1 cellular context compared by ENCODE assay signal in the genomic region with DNA sequence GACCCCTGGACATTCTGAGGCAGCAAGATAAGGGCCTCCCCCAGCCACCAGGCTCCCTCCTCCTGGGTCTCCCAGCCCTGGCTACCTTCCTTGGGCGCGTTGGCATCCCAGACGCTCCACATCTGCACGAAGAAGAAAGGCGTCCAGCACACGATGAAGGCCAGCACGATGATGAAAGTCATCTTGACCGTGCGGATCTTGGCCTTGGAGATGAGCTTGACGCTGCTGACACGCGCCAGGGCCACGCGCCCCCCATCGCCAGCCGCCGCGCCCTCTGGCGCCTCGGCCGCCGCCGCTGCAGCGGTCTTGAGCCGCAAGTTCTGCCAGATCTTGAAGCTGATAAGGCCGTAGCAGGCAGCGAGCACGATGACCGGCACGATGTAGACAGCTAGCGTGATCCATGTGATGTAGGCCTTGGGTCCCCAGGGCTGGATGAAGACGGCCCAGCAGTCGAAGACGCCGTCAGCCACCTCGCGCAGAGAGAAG.
TF ChIP-seq lines count a peak whose summit lies in the region.

No MANE protein-coding gene starts in this region.

TF ChIP-seq in GM23338, 12 proteins besides CTCF, POLR2A, EP300 and RAD21 (continued from another document):
- TF ChIP-seq, protein P1, sequence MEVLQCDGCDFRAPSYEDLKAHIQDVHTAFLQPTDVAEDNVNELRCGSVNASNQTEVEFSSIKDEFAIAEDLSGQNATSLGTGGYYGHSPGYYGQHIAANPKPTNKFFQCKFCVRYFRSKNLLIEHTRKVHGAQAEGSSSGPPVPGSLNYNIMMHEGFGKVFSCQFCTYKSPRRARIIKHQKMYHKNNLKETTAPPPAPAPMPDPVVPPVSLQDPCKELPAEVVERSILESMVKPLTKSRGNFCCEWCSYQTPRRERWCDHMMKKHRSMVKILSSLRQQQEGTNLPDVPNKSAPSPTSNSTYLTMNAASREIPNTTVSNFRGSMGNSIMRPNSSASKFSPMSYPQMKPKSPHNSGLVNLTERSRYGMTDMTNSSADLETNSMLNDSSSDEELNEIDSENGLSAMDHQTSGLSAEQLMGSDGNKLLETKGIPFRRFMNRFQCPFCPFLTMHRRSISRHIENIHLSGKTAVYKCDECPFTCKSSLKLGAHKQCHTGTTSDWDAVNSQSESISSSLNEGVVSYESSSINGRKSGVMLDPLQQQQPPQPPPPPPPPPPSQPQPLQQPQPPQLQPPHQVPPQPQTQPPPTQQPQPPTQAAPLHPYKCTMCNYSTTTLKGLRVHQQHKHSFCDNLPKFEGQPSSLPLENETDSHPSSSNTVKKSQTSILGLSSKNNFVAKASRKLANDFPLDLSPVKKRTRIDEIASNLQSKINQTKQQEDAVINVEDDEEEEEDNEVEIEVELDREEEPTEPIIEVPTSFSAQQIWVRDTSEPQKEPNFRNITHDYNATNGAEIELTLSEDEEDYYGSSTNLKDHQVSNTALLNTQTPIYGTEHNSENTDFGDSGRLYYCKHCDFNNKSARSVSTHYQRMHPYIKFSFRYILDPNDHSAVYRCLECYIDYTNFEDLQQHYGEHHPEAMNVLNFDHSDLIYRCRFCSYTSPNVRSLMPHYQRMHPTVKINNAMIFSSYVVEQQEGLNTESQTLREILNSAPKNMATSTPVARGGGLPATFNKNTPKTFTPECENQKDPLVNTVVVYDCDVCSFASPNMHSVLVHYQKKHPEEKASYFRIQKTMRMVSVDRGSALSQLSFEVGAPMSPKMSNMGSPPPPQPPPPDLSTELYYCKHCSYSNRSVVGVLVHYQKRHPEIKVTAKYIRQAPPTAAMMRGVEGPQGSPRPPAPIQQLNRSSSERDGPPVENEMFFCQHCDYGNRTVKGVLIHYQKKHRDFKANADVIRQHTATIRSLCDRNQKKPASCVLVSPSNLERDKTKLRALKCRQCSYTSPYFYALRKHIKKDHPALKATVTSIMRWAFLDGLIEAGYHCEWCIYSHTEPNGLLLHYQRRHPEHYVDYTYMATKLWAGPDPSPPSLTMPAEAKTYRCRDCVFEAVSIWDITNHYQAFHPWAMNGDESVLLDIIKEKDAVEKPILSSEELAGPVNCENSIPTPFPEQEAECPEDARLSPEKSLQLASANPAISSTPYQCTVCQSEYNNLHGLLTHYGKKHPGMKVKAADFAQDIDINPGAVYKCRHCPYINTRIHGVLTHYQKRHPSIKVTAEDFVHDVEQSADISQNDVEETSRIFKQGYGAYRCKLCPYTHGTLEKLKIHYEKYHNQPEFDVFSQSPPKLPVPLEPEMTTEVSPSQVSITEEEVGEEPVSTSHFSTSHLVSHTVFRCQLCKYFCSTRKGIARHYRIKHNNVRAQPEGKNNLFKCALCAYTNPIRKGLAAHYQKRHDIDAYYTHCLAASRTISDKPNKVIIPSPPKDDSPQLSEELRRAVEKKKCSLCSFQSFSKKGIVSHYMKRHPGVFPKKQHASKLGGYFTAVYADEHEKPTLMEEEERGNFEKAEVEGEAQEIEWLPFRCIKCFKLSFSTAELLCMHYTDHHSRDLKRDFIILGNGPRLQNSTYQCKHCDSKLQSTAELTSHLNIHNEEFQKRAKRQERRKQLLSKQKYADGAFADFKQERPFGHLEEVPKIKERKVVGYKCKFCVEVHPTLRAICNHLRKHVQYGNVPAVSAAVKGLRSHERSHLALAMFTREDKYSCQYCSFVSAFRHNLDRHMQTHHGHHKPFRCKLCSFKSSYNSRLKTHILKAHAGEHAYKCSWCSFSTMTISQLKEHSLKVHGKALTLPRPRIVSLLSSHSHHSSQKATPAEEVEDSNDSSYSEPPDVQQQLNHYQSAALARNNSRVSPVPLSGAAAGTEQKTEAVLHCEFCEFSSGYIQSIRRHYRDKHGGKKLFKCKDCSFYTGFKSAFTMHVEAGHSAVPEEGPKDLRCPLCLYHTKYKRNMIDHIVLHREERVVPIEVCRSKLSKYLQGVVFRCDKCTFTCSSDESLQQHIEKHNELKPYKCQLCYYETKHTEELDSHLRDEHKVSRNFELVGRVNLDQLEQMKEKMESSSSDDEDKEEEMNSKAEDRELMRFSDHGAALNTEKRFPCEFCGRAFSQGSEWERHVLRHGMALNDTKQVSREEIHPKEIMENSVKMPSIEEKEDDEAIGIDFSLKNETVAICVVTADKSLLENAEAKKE (CRISPR knock-in tag; IDR thresholded peaks at IDR 0.05): no peak
- TF ChIP-seq EZH2 (IDR thresholded peaks at IDR 0.05; ENCODE audit: low read depth, unreplicated experiment) (no peak), STAT1 (IDR thresholded peaks at IDR 0.05; ENCODE audit: unreplicated experiment) (no peak), EZH2phosphoT487 (IDR thresholded peaks at IDR 0.05; ENCODE audit: unreplicated experiment) (no peak)
